In the genomic region with DNA sequence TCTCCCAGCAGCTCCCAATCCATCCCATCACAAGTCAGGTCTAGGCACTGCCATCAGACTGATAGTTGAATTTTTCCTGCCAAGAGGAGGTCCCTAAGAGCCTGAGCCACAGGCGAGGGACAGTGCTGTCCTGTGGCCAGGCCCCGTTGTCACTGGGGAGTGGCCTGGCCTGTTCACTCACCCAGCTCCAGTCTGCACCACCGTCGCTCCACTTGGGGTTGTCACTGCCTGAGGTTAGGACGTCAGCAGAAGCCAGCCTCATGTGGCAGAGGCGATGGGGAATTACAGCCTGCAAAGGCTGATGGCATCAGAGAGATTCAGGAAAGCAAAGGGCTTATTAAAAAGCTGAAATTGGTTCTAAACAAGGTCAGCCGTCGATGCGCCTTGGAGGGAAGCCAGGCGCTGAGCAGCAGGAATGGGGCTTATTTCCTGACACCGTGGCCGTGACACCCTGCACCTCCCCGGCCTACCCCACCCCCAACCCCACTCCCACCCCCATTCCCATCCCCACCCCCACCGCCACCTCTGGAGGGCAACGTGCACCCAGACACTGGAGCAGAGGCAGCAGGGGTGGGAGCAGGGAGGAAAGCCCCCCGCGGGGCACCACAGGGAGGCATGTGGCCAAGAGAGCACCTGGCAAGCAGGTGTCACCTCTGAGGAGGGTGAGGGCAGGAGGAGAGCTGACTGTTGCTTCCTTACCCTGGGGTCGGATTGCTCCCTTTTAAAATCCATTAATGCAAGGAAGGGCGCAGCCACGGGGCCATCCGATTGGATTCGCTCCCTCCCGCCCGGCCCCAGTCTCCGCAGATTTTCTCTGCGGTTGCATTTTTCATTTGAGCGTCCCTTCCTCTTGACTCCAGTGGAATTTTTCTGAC, we compare ENCODE assay signal across 17 cellular contexts.
A peak's percentile ranks its signal among the peaks of the same experiment; 100 is the strongest.
DNase-seq lines count a peak whose midpoint lies in the region; ATAC-seq and TF ChIP-seq lines count a peak whose summit lies in the region.
"Had no signal": no experiment of that assay in that cellular context is flagged by ENCODE, and none has a peak within 500 bp of the region (broad histone marks: within the 10 kb centered on the region; RNA-seq: fewer than 3 reads in every experiment).

No MANE protein-coding gene starts in this region.

- H3K4me1 Mint-ChIP-seq in stimulated activated naive CD8-positive, alpha-beta T cell treated with anti-CD3 and anti-CD28 coated beads, Interleukin-15, Interleukin-2, amounts not matched to agents 100 ng/mL and 50 ng/mL, for 24 hours (ENCODE audit: low read depth) = no peaks in the 10 kb centered on the region

- no peaks in the 10 kb centered on the region for H3K9me3 Mint-ChIP-seq in stimulated activated naive CD8-positive, alpha-beta T cell treated with anti-CD3 and anti-CD28 coated beads, Interleukin-15, Interleukin-2, amounts not matched to agents 100 ng/mL and 50 ng/mL, for 24 hours
- H3K9me3 Mint-ChIP-seq: activated T-helper 1 cell treated with anti-CD3 and anti-CD28 coated beads, Interleukin-12 subunit alpha, Interleukin-12 subunit beta, Interleukin-2, Interleukin-4 antibody, amounts not matched to agents 30 ng/mL and 10 ng/mL and 1 ng/mL, durations not matched to agents 14 hours and 24 hours and 36 hours; mesothelial cell of epicardium had no signal

- TF ChIP-seq POLR2A in erythroblast (IDR thresholded peaks at IDR 0.05; ENCODE audit: low read length) = no peak

- peak overlapping the region; percentile 21 for H3K27ac Mint-ChIP-seq in stimulated activated naive CD8-positive, alpha-beta T cell treated with anti-CD3 and anti-CD28 coated beads, Interleukin-15, Interleukin-2, amounts not matched to agents 100 ng/mL and 50 ng/mL, for 24 hours
- H3K27ac Mint-ChIP-seq: activated CD8-positive, alpha-beta T cell treated with anti-CD3 and anti-CD28 coated beads, Interleukin-2, amount 10 ng/mL, durations not matched to agents 7 days and 5 days; activated T-helper 1 cell treated with anti-CD3 and anti-CD28 coated beads, Interleukin-12 subunit alpha, Interleukin-12 subunit beta, Interleukin-2, Interleukin-4 antibody, amounts not matched to agents 30 ng/mL and 10 ng/mL and 1 ng/mL, durations not matched to agents 14 hours and 24 hours and 36 hours had no signal

- DNase-seq in stimulated activated naive CD8-positive, alpha-beta T cell treated with anti-CD3 and anti-CD28 coated beads, Interleukin-15, Interleukin-2, amounts not matched to agents 100 U/mL and 50 U/mL, for 24 hours = no peak
- DNase-seq in NCI-H2107 treated with DMSO at 0.1 percent for 48 hours (lab: John Stamatoyannopoulos, UW; ENCODE audit: unreplicated experiment) = peak; percentile 90
- peak; percentile 53 for DNase-seq in SW480 (ENCODE audit: low spot score)
- no peak for DNase-seq in erythroblast (lab: John Stamatoyannopoulos, UW)
- DNase-seq: activated CD8-positive, alpha-beta T cell treated with anti-CD3 and anti-CD28 coated beads, Interleukin-2, amount 10 ng/mL, durations not matched to agents 7 days and 5 days; caudate nucleus; hippocampal formation; kidney glomerular epithelial cell; ovary; sigmoid colon; stimulated activated CD4-positive, alpha-beta T cell treated with anti-CD3 and anti-CD28 coated beads, Interleukin-2, amount 100 ng/mL, for 24 hours had no signal

- H3K36me3 Mint-ChIP-seq in stimulated activated naive CD8-positive, alpha-beta T cell treated with anti-CD3 and anti-CD28 coated beads, Interleukin-15, Interleukin-2, amounts not matched to agents 100 ng/mL and 50 ng/mL, for 24 hours (ENCODE audit: low read depth) = no peaks in the 10 kb centered on the region
- H3K36me3 Mint-ChIP-seq: mesothelial cell of epicardium had no signal

- H3K4me3 Mint-ChIP-seq in stimulated activated naive CD8-positive, alpha-beta T cell treated with anti-CD3 and anti-CD28 coated beads, Interleukin-15, Interleukin-2, amounts not matched to agents 100 ng/mL and 50 ng/mL, for 24 hours = no peak overlapping the region
- H3K4me3 Mint-ChIP-seq: activated CD8-positive, alpha-beta T cell treated with anti-CD3 and anti-CD28 coated beads, Interleukin-2, amount 10 ng/mL, durations not matched to agents 7 days and 5 days; activated T-helper 1 cell treated with anti-CD3 and anti-CD28 coated beads, Interleukin-12 subunit alpha, Interleukin-12 subunit beta, Interleukin-2, Interleukin-4 antibody, amounts not matched to agents 30 ng/mL and 10 ng/mL and 1 ng/mL, durations not matched to agents 14 hours and 24 hours and 36 hours; mesothelial cell of epicardium had no signal

- no peaks in the 10 kb centered on the region for H3K27me3 Mint-ChIP-seq in stimulated activated naive CD8-positive, alpha-beta T cell treated with anti-CD3 and anti-CD28 coated beads, Interleukin-15, Interleukin-2, amounts not matched to agents 100 ng/mL and 50 ng/mL, for 24 hours

- ATAC-seq in stimulated activated naive CD8-positive, alpha-beta T cell treated with anti-CD3 and anti-CD28 coated beads, Interleukin-15, Interleukin-2, amounts not matched to agents 100 U/mL and 50 U/mL, for 24 hours = no peak
- no peak for ATAC-seq in GM21360 (IDR thresholded peaks at IDR 0.05; ENCODE audit: unreplicated experiment)
- ATAC-seq in GM21390 (IDR thresholded peaks at IDR 0.05; ENCODE audit: unreplicated experiment) = no peak
- no peak for ATAC-seq in HG03354 (IDR thresholded peaks at IDR 0.05; ENCODE audit: poor library complexity, severe bottlenecking, unreplicated experiment)
- ATAC-seq: activated CD8-positive, alpha-beta T cell treated with anti-CD3 and anti-CD28 coated beads, Interleukin-2, amount 10 ng/mL, durations not matched to agents 7 days and 5 days had no signal

Comparison
In these comparisons a context has a peak if more than half of its experiments do, and no peak if none do; other contexts are left out.
1. DNase-seq: peak in NCI-H2107 treated with DMSO at 0.1 percent for 48 hours (single experiment) and SW480 (single experiment); none in stimulated activated naive CD8-positive, alpha-beta T cell treated with anti-CD3 and anti-CD28 coated beads, Interleukin-15, Interleukin-2, amounts not matched to agents 100 U/mL and 50 U/mL, for 24 hours (single experiment) and erythroblast (0 of 2).